In the genomic region with DNA sequence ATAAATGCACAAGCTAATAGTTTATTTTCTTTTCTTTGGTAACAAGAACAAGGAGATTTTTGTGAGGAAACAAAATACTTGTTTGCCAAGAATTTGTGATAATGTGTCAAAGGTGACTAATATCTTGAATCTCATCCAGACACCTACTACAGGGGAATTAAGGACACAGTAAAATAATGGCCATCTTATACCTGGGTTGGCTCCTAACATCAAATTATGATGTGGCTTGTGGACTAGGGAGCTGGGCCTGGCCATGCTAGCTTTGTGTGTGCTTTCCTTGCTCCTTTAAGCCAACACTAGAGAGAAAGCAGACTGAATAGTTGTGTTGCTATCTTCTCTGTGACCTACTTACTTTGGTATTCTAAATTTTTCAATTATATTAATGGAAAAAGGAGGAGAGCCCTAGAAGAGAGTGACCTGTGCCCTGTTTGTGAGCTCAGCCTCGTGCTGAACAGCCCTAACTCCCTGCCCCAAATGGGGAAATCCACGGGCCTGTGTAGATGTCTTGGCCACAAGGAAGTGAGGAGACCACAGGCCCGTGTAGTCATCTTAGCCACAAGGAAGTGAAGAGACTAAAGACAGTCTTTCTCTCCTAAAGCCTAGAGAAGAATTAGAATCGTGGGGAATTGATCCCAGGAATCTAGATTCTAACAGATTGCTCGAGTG, we compare ENCODE assay signal across 9 cellular contexts. TPM values are rescaled to one million over a fixed set of nuclear protein-coding genes. Genes with fewer than 3 reads are reported as not detected.
DNase-seq lines count a peak whose midpoint lies in the region; ATAC-seq and TF ChIP-seq lines count a peak whose summit lies in the region.
"Had no signal": no experiment of that assay in that cellular context is flagged by ENCODE, and none has a peak within 500 bp of the region (broad histone marks: within the 10 kb centered on the region; RNA-seq: fewer than 3 reads in every experiment).

No MANE protein-coding gene starts in this region.

- H3K4me2 ChIP-seq in smooth muscle cell: peak overlapping the region; percentile 23

- no peaks in the 10 kb centered on the region for H3K9me3 ChIP-seq in smooth muscle cell (replicated peaks; ENCODE audit: low read depth)
- no peaks in the 10 kb centered on the region for H3K9me3 ChIP-seq in A673 (ENCODE audit: low read depth, low read length, poor library complexity, severe bottlenecking)
- H3K9me3 ChIP-seq: thyroid gland had no signal

- H3K9ac ChIP-seq in smooth muscle cell (ENCODE audit: low read depth): peak overlapping the region; percentile 15

- no TSS peak for BruUV-seq in A673 (replicated peaks; lab: Mats Ljungman, UMichigan)

- H3K27ac ChIP-seq in smooth muscle cell (ENCODE audit: low read depth): peak overlapping the region; percentile 44
- H3K27ac ChIP-seq in A673 (ENCODE audit: low read depth, low read length, poor library complexity, severe bottlenecking): no peak overlapping the region
- H3K27ac ChIP-seq: thyroid gland had no signal

- CTCF ChIA-PET in A673 (lab: Charles Lee): no interaction called here

- TF ChIP-seq CTCF in fibroblast of mammary gland (conservative IDR thresholded peaks at IDR 0.05; ENCODE audit: control insufficient read depth, insufficient read depth, low read depth, low read length) (no peak), smooth muscle cell (IDR thresholded peaks at IDR 0.05; ENCODE audit: borderline replicate concordance, insufficient read depth, poor library complexity, severe bottlenecking) (no peak), A673 (conservative IDR thresholded peaks at IDR 0.05; ENCODE audit: low read depth, low read length) (no peak)

- H3K36me3 ChIP-seq in smooth muscle cell (ENCODE audit: low read depth) (no peaks in the 10 kb centered on the region), A673 (ENCODE audit: insufficient read depth, low read length, poor library complexity, severe bottlenecking) (no peaks in the 10 kb centered on the region)
- H3K36me3 ChIP-seq: thyroid gland had no signal

- H3F3A ChIP-seq in smooth muscle cell (ENCODE audit: low read depth): peaks cover 5% of the 10 kb centered on the region

- H3K79me2 ChIP-seq in smooth muscle cell (ENCODE audit: low read depth): peaks cover 4% of the 10 kb centered on the region

- H3K27me3 ChIP-seq in smooth muscle cell (ENCODE audit: low read depth) (no peaks in the 10 kb centered on the region), A673 (replicated peaks; ENCODE audit: insufficient read depth, low read depth, low read length, poor library complexity) (no peaks in the 10 kb centered on the region)
- H3K27me3 ChIP-seq: thyroid gland had no signal

- no peaks in the 10 kb centered on the region for H4K20me1 ChIP-seq in smooth muscle cell (ENCODE audit: low read depth)

- peak overlapping the region; percentile 13 for H2AFZ ChIP-seq in smooth muscle cell (ENCODE audit: low read depth)

- 54% methylated on average over 5 of the region's 5 CpGs for WGBS in smooth muscle cell (ENCODE audit: low lambda C conversion rate)

- DNase-seq in NOMO-1 treated with DMSO at 0.1 percent for 48 hours (lab: John Stamatoyannopoulos, UW; ENCODE audit: unreplicated experiment): peak; percentile 86
- peak; percentile 92 for DNase-seq in fibroblast of mammary gland (ENCODE audit: low read depth)
- no peak for DNase-seq in smooth muscle cell (lab: John Stamatoyannopoulos, UW; ENCODE audit: unreplicated experiment)
- DNase-seq in NCI-H2227 treated with DMSO at 0.1 percent for 48 hours (lab: John Stamatoyannopoulos, UW): no peak
- DNase-seq in A673 (ENCODE audit: low spot score): no peak
- no peak for DNase-seq in superior temporal gyrus (ENCODE audit: extremely low spot score)

- no peaks in the 10 kb centered on the region for H3K4me1 ChIP-seq in smooth muscle cell (ENCODE audit: low read depth)
- peaks cover 7% of the 10 kb centered on the region for H3K4me1 ChIP-seq in A673 (ENCODE audit: insufficient read depth, low read length, poor library complexity, severe bottlenecking)

- H3K4me3 ChIP-seq in fibroblast of mammary gland (ENCODE audit: control insufficient read depth, low read depth, low read length): no peak overlapping the region
- H3K4me3 ChIP-seq in smooth muscle cell: no peak overlapping the region
- no peak overlapping the region for H3K4me3 ChIP-seq in A673 (ENCODE audit: low read depth, low read length, poor library complexity, severe bottlenecking)
- H3K4me3 ChIP-seq: thyroid gland had no signal

- POLR2A ChIA-PET in A673 (lab: Charles Lee; ENCODE audit: low non-redundant PET): no interaction called here

- ATAC-seq in GM18868 (IDR thresholded peaks at IDR 0.05; ENCODE audit: unreplicated experiment): peak; percentile 100
- ATAC-seq in HG02852 (IDR thresholded peaks at IDR 0.05; ENCODE audit: unreplicated experiment): peak; percentile 99

- intact Hi-C loops in A673 (cut with micrococcal nuclease; ENCODE audit: unreplicated experiment): loop anchor here (10.0 kb wide), 1 partner anchor 247 kb away; no protein-coding TSS in a partner anchor

RNA-seq across cellular contexts. Expression of gene ARHGAP24, which starts 23.3 kb away (rescaled TPM):
- 15.7 and 18.2 TPM in 2 replicates for total RNA-seq in smooth muscle cell
- 4.9 and 5.3 TPM in 2 replicates for polyA plus RNA-seq in smooth muscle cell
- total RNA-seq in A673 (2021): 4.4 and 5.8 TPM in 2 replicates

Comparison
In these comparisons a context has a peak if more than half of its experiments do, and no peak if none do; other contexts are left out.
1. DNase-seq: peak in NOMO-1 treated with DMSO at 0.1 percent for 48 hours (single experiment) and fibroblast of mammary gland (single experiment); none in smooth muscle cell (single experiment), NCI-H2227 treated with DMSO at 0.1 percent for 48 hours (single experiment), A673 (single experiment) and superior temporal gyrus (single experiment).